In genomic region chr22:42615092-42615859, GRCh38 we compare ENCODE assay signal across 1 cellular context.
TF ChIP-seq lines count a peak whose summit lies in the region.

No MANE protein-coding gene starts in this region.

TF ChIP-seq in GM12878, 131 proteins besides CTCF, POLR2A, EP300 and RAD21 (continued from another document and continues in another):
- TF ChIP-seq ZNF592 (IDR thresholded peaks at IDR 0.05), result peak; percentile 71; the same call in 1 of the 2 replicates
- peak; percentile 100 for TF ChIP-seq ATF2 (IDR thresholded peaks at IDR 0.05; ENCODE audit: low read length)
- peak; percentile 73 for TF ChIP-seq HCFC1 (IDR thresholded peaks at IDR 0.05; ENCODE audit: low read length)
- TF ChIP-seq ESRRA (IDR thresholded peaks at IDR 0.05; ENCODE audit: low read length), result peak; percentile 97
- peak; percentile 40 for TF ChIP-seq SIX5 (IDR thresholded peaks at IDR 0.05; ENCODE audit: low read depth, low read length, severe bottlenecking)
- peak; percentile 90 for TF ChIP-seq GATAD2B (conservative IDR thresholded peaks at IDR 0.05; ENCODE audit: low read depth)
- peak; percentile 94 for TF ChIP-seq NR2F1 (conservative IDR thresholded peaks at IDR 0.05)
- TF ChIP-seq RAD51 (IDR thresholded peaks at IDR 0.05), result 0 out of 2 replicates have a peak, but pooled peaks have one; percentile 37
- peak; percentile 95 for TF ChIP-seq TCF12 (IDR thresholded peaks at IDR 0.05; ENCODE audit: low read depth, low read length)
- TF ChIP-seq ZBTB4 (CRISPR knock-in tag; IDR thresholded peaks at IDR 0.05), result peak; percentile 98
- peak; percentile 100 for TF ChIP-seq ZBED1 (IDR thresholded peaks at IDR 0.05; ENCODE audit: borderline replicate concordance)
- TF ChIP-seq SP1 (IDR thresholded peaks at IDR 0.05; ENCODE audit: low read depth, low read length), result peak; percentile 80
- peak; percentile 100 for TF ChIP-seq ZNF687 (IDR thresholded peaks at IDR 0.05)
- no peak for TF ChIP-seq ATF3 (IDR thresholded peaks at IDR 0.05; ENCODE audit: borderline replicate concordance, extremely low read depth, low read depth, low read length)
- TF ChIP-seq REST (IDR thresholded peaks at IDR 0.05; ENCODE audit: low read depth, low read length), result 0 out of 2 replicates have a peak, but pooled peaks have one; percentile 37
- 0 out of 2 replicates have a peak, but pooled peaks have one; percentile 19 for TF ChIP-seq TBL1XR1 (IDR thresholded peaks at IDR 0.05; ENCODE audit: low read depth, low read length)
- no peak for TF ChIP-seq SPI1 (IDR thresholded peaks at IDR 0.05; ENCODE audit: borderline replicate concordance, insufficient read depth, low read depth, low read length)
- peak; percentile 100 for TF ChIP-seq TCF3 (IDR thresholded peaks at IDR 0.05; ENCODE audit: borderline replicate concordance, insufficient read depth, low read depth, low read length)
- peak; percentile 95 for TF ChIP-seq BMI1 (IDR thresholded peaks at IDR 0.05; ENCODE audit: borderline replicate concordance)
- peak; percentile 80 for TF ChIP-seq BCLAF1 (IDR thresholded peaks at IDR 0.05)
- peak; percentile 67 for TF ChIP-seq GABPA (IDR thresholded peaks at IDR 0.05; ENCODE audit: low read depth)
- TF ChIP-seq NR2C2 (IDR thresholded peaks at IDR 0.05; ENCODE audit: borderline replicate concordance, control insufficient read depth, insufficient read length, low read depth), result no peak
- TF ChIP-seq JUNB (IDR thresholded peaks at IDR 0.05), result peak; percentile 84
- TF ChIP-seq CEBPZ (IDR thresholded peaks at IDR 0.05; ENCODE audit: low read depth, low read length), result peak; percentile 47; the same call in 1 of the 2 replicates
- TF ChIP-seq LARP7 (IDR thresholded peaks at IDR 0.05), result peak; percentile 98
- TF ChIP-seq FOXK2 (IDR thresholded peaks at IDR 0.05), result peak; percentile 72
